Comparison of ENCODE assay signal across 15 cellular contexts in genomic region chr5:97986069-97986468, GRCh38.
A peak's percentile ranks its signal among the peaks of the same experiment; 100 is the strongest.
DNase-seq lines count a peak whose midpoint lies in the region; ATAC-seq and TF ChIP-seq lines count a peak whose summit lies in the region.
"Had no signal": no experiment of that assay in that cellular context is flagged by ENCODE, and none has a peak within 500 bp of the region (broad histone marks: within the 10 kb centered on the region; RNA-seq: fewer than 3 reads in every experiment).

No MANE protein-coding gene starts in this region.

- peak; percentile 6 for DNase-seq in BJ (ENCODE audit: low read depth)
- peak; percentile 60 for DNase-seq in IMR-90
- DNase-seq in dermis microvascular lymphatic vessel endothelial cell (ENCODE audit: low read depth in 2 of 2), result peak; percentile 15 to 48
- DNase-seq in mesenchymal stem cell, result peak; percentile 36
- no peak for DNase-seq in GF-D8 (lab: John Stamatoyannopoulos, UW)
- no peak for DNase-seq in central memory CD4-positive, alpha-beta T cell
- DNase-seq: activated CD4-positive, alpha-beta T cell treated with anti-CD3 and anti-CD28 coated beads, Interleukin-2, amount 50 U/mL, for 4 hours; activated effector memory CD4-positive, alpha-beta T cell treated with anti-CD3 and anti-CD28 coated beads, Interleukin-2, amount 50 U/mL, for 16 hours; foreskin melanocyte; left cardiac atrium; NCI-H2107 had no signal

- H2BK12ac ChIP-seq in mesenchymal stem cell (ENCODE audit: low read length in 2 of 2), result no peak overlapping the region

- no TSS peak for BruUV-seq in IMR-90 (replicated peaks; lab: Mats Ljungman, UMichigan)

- POLR2A ChIA-PET in BJ (lab: Charles Lee) (no interaction called here), IMR-90 (lab: Charles Lee; ENCODE audit: unreplicated experiment) (no interaction called here)

- H3K18ac ChIP-seq in IMR-90 (ENCODE audit: low read depth, low read length) (no peak overlapping the region), mesenchymal stem cell (ENCODE audit: low read depth in 1 of 2, low read length in 2 of 2) (no peak overlapping the region)

- H3K27ac Mint-ChIP-seq in activated T-helper 17 cell treated with anti-CD3 and anti-CD28 coated beads, Interleukin-2, amount 50 U/mL, for 72 hours, result no peak overlapping the region

- no peak overlapping the region for H3K56ac ChIP-seq in IMR-90 (ENCODE audit: extremely low read depth, insufficient read depth, low read length)

- in situ Hi-C loops in IMR-90 (cut with MboI; ENCODE audit: low sequenced_read_pairs), result no loop called here

- intact Hi-C loops in IMR-90 (cut with micrococcal nuclease), result loop anchor here (10.0 kb wide), 1 partner anchor 479 kb away; no protein-coding TSS in a partner anchor

- no peaks in the 10 kb centered on the region for H3K9me3 ChIP-seq in IMR-90 (ENCODE audit: control insufficient read depth, insufficient read depth, low read length)
- H3K9me3 ChIP-seq in mesenchymal stem cell (ENCODE audit: control insufficient read depth, low read length), result no peaks in the 10 kb centered on the region

- H2BK15ac ChIP-seq in IMR-90 (ENCODE audit: low read depth, low read length), result no peak overlapping the region
- no peak overlapping the region for H2BK15ac ChIP-seq in mesenchymal stem cell (ENCODE audit: low read depth, poor library complexity, severe bottlenecking)

- H3K9ac ChIP-seq in IMR-90 (ENCODE audit: low read depth, low read length) (no peak overlapping the region), mesenchymal stem cell (ENCODE audit: low read length) (peak overlapping the region; percentile 15)

- H3K27me3 ChIP-seq in BJ (ENCODE audit: control insufficient read depth, insufficient read depth, low read length), result no peaks in the 10 kb centered on the region
- no peaks in the 10 kb centered on the region for H3K27me3 ChIP-seq in IMR-90 (ENCODE audit: control insufficient read depth, insufficient read depth, low read length)
- no peaks in the 10 kb centered on the region for H3K27me3 ChIP-seq in mesenchymal stem cell (ENCODE audit: control insufficient read depth in 1 of 2, insufficient read depth in 1 of 2, low read length in 2 of 2)

- H3K79me1 ChIP-seq in IMR-90 (ENCODE audit: low read depth in 1 of 2, low read length in 2 of 2) (no peaks in the 10 kb centered on the region), mesenchymal stem cell (replicated peaks; ENCODE audit: low read length, poor library complexity, severe bottlenecking) (no peaks in the 10 kb centered on the region)

- no peak overlapping the region for H3K4me3 ChIP-seq in BJ (ENCODE audit: low read depth, low read length)
- no peak overlapping the region for H3K4me3 ChIP-seq in IMR-90 (ENCODE audit: insufficient read depth, low read depth, low read length)
- H3K4me3 ChIP-seq in mesenchymal stem cell (ENCODE audit: insufficient read depth in 1 of 2, low read depth in 1 of 2, low read length in 2 of 2), result no peak overlapping the region

- no peaks in the 10 kb centered on the region for H3K36me3 Mint-ChIP-seq in activated T-helper 17 cell treated with anti-CD3 and anti-CD28 coated beads, Interleukin-2, amount 50 U/mL, for 72 hours (ENCODE audit: low read depth)

- no peaks in the 10 kb centered on the region for H3K4me1 Mint-ChIP-seq in activated T-helper 17 cell treated with anti-CD3 and anti-CD28 coated beads, Interleukin-2, amount 50 U/mL, for 72 hours
- H3K4me1 Mint-ChIP-seq: central memory CD8-positive, alpha-beta T cell had no signal

- H2AFZ ChIP-seq in IMR-90 (replicated peaks; ENCODE audit: low read length, poor library complexity), result no peak overlapping the region
- no peak overlapping the region for H2AFZ ChIP-seq in mesenchymal stem cell (ENCODE audit: low read depth, low read length)

- dilution Hi-C loops in IMR-90 (cut with HindIII; ENCODE audit: low sequenced_read_pairs, unreplicated experiment), result no loop called here

- H3K36me3 ChIP-seq in BJ (ENCODE audit: control insufficient read depth, insufficient read depth, low read length) (no peaks in the 10 kb centered on the region), IMR-90 (ENCODE audit: control insufficient read depth, insufficient read depth, low read length) (no peaks in the 10 kb centered on the region), mesenchymal stem cell (ENCODE audit: control insufficient read depth in 1 of 2, insufficient read depth in 2 of 2, low read depth in 1 of 2, low read length in 2 of 2) (no peaks in the 10 kb centered on the region)

- H2BK120ac ChIP-seq in IMR-90 (ENCODE audit: low read depth, low read length) (no peak overlapping the region), mesenchymal stem cell (ENCODE audit: low read depth, low read length) (no peak overlapping the region)

- TF ChIP-seq POLR2A in IMR-90 (IDR thresholded peaks at IDR 0.05; ENCODE audit: low read depth, low read length), result no peak

- H3K23ac ChIP-seq in IMR-90 (ENCODE audit: low read depth, low read length) (no peak overlapping the region), mesenchymal stem cell (ENCODE audit: low read length in 2 of 2) (no peak overlapping the region)

- H3K4me1 ChIP-seq in IMR-90 (ENCODE audit: control insufficient read depth, insufficient read depth, low read length) (no peaks in the 10 kb centered on the region), mesenchymal stem cell (ENCODE audit: control insufficient read depth, insufficient read depth, low read depth, low read length) (no peaks in the 10 kb centered on the region)

- no peak for ATAC-seq in IMR-90 (ENCODE audit: low read depth)
- ATAC-seq in GM21367 (IDR thresholded peaks at IDR 0.05; ENCODE audit: unreplicated experiment), result no peak
- no peak for ATAC-seq in activated T-helper 17 cell treated with anti-CD3 and anti-CD28 coated beads, Interleukin-2, amount 50 U/mL, for 72 hours (replicated peaks)
- ATAC-seq: left cardiac atrium had no signal

- H2BK20ac ChIP-seq in IMR-90 (ENCODE audit: low read depth, low read length), result no peak overlapping the region

- H3K27me3 Mint-ChIP-seq in activated T-helper 17 cell treated with anti-CD3 and anti-CD28 coated beads, Interleukin-2, amount 50 U/mL, for 72 hours, result peaks cover 4% of the 10 kb centered on the region
- H3K27me3 Mint-ChIP-seq: central memory CD8-positive, alpha-beta T cell had no signal

- CTCF ChIA-PET in BJ (lab: Yijun Ruan, JAX) (interaction anchor here (0.6 to 0.8 kb wide), 2 partner anchors 365 to 782 kb away, joined by 3 read pairs; no protein-coding TSS in a partner anchor), IMR-90 (lab: Yijun Ruan, JAX) (interaction anchor here (0.8 kb wide), 1 partner anchor 755 kb away, joined by 3 read pairs; no protein-coding TSS in a partner anchor)

- H3K4ac ChIP-seq in IMR-90 (ENCODE audit: low read depth, low read length), result no peak overlapping the region
- H3K4ac ChIP-seq in mesenchymal stem cell (ENCODE audit: low read depth in 1 of 2, low read length in 2 of 2), result no peak overlapping the region

- H3K4me3 Mint-ChIP-seq in activated T-helper 17 cell treated with anti-CD3 and anti-CD28 coated beads, Interleukin-2, amount 50 U/mL, for 72 hours, result no peak overlapping the region
- H3K4me3 Mint-ChIP-seq: central memory CD8-positive, alpha-beta T cell; neural crest cell had no signal

- WGBS in IMR-90 (ENCODE audit: extremely low coverage in 2 of 2, insufficient read length in 1 of 2), 2 experiments, result 83% methylated on average over 3 of the region's 4 CpGs; no CpG with 5 or more reads in 1 of the 2 experiments
- 60% methylated on average over 4 of the region's 4 CpGs for WGBS in mesenchymal stem cell

- no peaks in the 10 kb centered on the region for H4K20me1 ChIP-seq in IMR-90 (ENCODE audit: insufficient read depth, low read length)

- TF ChIP-seq RAD21 in IMR-90 (IDR thresholded peaks at IDR 0.05; ENCODE audit: low read length), result peak; percentile 32

- no peak overlapping the region for H3K14ac ChIP-seq in IMR-90 (replicated peaks; ENCODE audit: low read depth, low read length)
- no peak overlapping the region for H3K14ac ChIP-seq in mesenchymal stem cell (ENCODE audit: low read length in 2 of 2)

- H2AK5ac ChIP-seq in IMR-90 (ENCODE audit: low read depth, low read length) (no peak overlapping the region), mesenchymal stem cell (ENCODE audit: low read length, severe bottlenecking) (no peak overlapping the region)

- H3K27ac ChIP-seq in IMR-90 (ENCODE audit: insufficient read depth, low read length), result no peak overlapping the region
- H3K27ac ChIP-seq in mesenchymal stem cell (ENCODE audit: low read length, poor library complexity, severe bottlenecking), result no peak overlapping the region

- no peak overlapping the region for H2BK5ac ChIP-seq in IMR-90 (ENCODE audit: low read depth, low read length, poor library complexity, severe bottlenecking)
- no peak overlapping the region for H2BK5ac ChIP-seq in mesenchymal stem cell (ENCODE audit: low read depth, low read length, poor library complexity, severe bottlenecking)

- no peak overlapping the region for H4K91ac ChIP-seq in IMR-90 (ENCODE audit: insufficient read depth, low read depth, low read length)
- no peak overlapping the region for H4K91ac ChIP-seq in mesenchymal stem cell (ENCODE audit: low read length)

- H4K8ac ChIP-seq in IMR-90 (ENCODE audit: low read depth in 2 of 2, low read length in 2 of 2), result peak overlapping the region in 1 of 2 experiments; percentile 6; a peak in 1 of 4 replicates
- no peak overlapping the region for H4K8ac ChIP-seq in mesenchymal stem cell (ENCODE audit: low read length)

- H2AK9ac ChIP-seq in IMR-90 (replicated peaks; ENCODE audit: low read depth, low read length, poor library complexity), result no peak overlapping the region

- no peaks in the 10 kb centered on the region for H3K9me1 ChIP-seq in IMR-90 (ENCODE audit: insufficient read depth, low read length)

- peaks cover 4% of the 10 kb centered on the region for H3K9me3 Mint-ChIP-seq in activated T-helper 17 cell treated with anti-CD3 and anti-CD28 coated beads, Interleukin-2, amount 50 U/mL, for 72 hours
- H3K9me3 Mint-ChIP-seq: neural crest cell had no signal

- H4K5ac ChIP-seq in IMR-90 (ENCODE audit: low read depth, low read length), result no peak overlapping the region

- no peak overlapping the region; the same call in 1 of the 2 replicates for H3K4me2 ChIP-seq in IMR-90 (ENCODE audit: low read depth, low read length)
- no peak overlapping the region for H3K4me2 ChIP-seq in mesenchymal stem cell (ENCODE audit: low read length, poor library complexity, severe bottlenecking)

- TF ChIP-seq CTCF in BJ (IDR thresholded peaks at IDR 0.05; ENCODE audit: insufficient read depth, low read depth, low read length) (no peak), IMR-90 (conservative IDR thresholded peaks at IDR 0.05; ENCODE audit: low read depth, low read length) (no peak)

TF ChIP-seq in IMR-90, 13 proteins besides CTCF, POLR2A, EP300 and RAD21 (continues in another document):
- TF ChIP-seq FOS (IDR thresholded peaks at IDR 0.05; ENCODE audit: low read depth, low read length) (no peak), MAFK (IDR thresholded peaks at IDR 0.05; ENCODE audit: low read depth, low read length) (no peak), MAZ (IDR thresholded peaks at IDR 0.05; ENCODE audit: borderline replicate concordance, low read depth, low read length) (no peak), RFX5 (IDR thresholded peaks at IDR 0.05; ENCODE audit: low read depth, low read length) (no peak), CEBPB (IDR thresholded peaks at IDR 0.05; ENCODE audit: low read depth, low read length) (no peak), BHLHE40 (IDR thresholded peaks at IDR 0.05; ENCODE audit: low read depth, low read length) (no peak), SMC3 (IDR thresholded peaks at IDR 0.05; ENCODE audit: low read depth, low read length) (no peak)

Comparison
In these comparisons a context has a peak if more than half of its experiments do, and no peak if none do; other contexts are left out.
1. DNase-seq: peak in BJ (single experiment), IMR-90 (single experiment), dermis microvascular lymphatic vessel endothelial cell (2 of 2) and mesenchymal stem cell (single experiment); none in GF-D8 (single experiment) and central memory CD4-positive, alpha-beta T cell (single experiment).